ENCODE assay signal across 8 cellular contexts in genomic region chr2:171210864-171211431, GRCh38. TPM values are rescaled to one million over a fixed set of nuclear protein-coding genes. Genes with fewer than 3 reads are reported as not detected.
A peak's percentile ranks its signal among the peaks of the same experiment; 100 is the strongest.
DNase-seq lines count a peak whose midpoint lies in the region; ATAC-seq and TF ChIP-seq lines count a peak whose summit lies in the region.

No MANE protein-coding gene starts in this region.

- TF ChIP-seq CTCF in type B pancreatic cell (conservative IDR thresholded peaks at IDR 0.05), result no peak

- CTCF ChIA-PET in activated CD4-positive, alpha-beta memory T cell treated with anti-CD3 and anti-CD28 coated beads for 36 hours (lab: Charles Lee), result no interaction called here

- intact Hi-C loops in activated CD4-positive, alpha-beta memory T cell treated with anti-CD3 and anti-CD28 coated beads for 36 hours (cut with micrococcal nuclease), result loop anchor here (5.0 kb wide), 1 partner anchor 49 kb away; the partner anchor contains the start of gene TLK1

- ATAC-seq in HG03521 (IDR thresholded peaks at IDR 0.05; ENCODE audit: unreplicated experiment), result peak; percentile 67
- no peak for ATAC-seq in GM18873 (IDR thresholded peaks at IDR 0.05; ENCODE audit: low FRiP score, unreplicated experiment)

- DNase-seq in activated T-cell treated with anti-CD3 and anti-CD28 coated beads for 24 hours (ENCODE audit: low read depth) (peak; percentile 1), type B pancreatic cell (ENCODE audit: extremely low spot score, unreplicated experiment) (no peak)
- DNase-seq in activated T-cell treated with anti-CD3 and anti-CD28 coated beads, Interleukin-2, amount 50 U/mL, for 1 hour, result no peak
- peak; percentile 53 for DNase-seq in activated CD4-positive, alpha-beta memory T cell treated with anti-CD3 and anti-CD28 coated beads for 36 hours
- DNase-seq in stimulated activated CD4-positive, alpha-beta T cell treated with anti-CD3 and anti-CD28 coated beads, Interleukin-1b, Interleukin-23, amount 100 ng/mL, for 48 hours, result peak; percentile 15
- no peak for DNase-seq in NK-92 treated with Interleukin-12 subunit alpha and Interleukin-12 subunit beta, amount 100 ng/mL, for 24 hours (lab: John Stamatoyannopoulos, UW)

- H3K4me3 Mint-ChIP-seq in activated CD4-positive, alpha-beta memory T cell treated with anti-CD3 and anti-CD28 coated beads for 36 hours, result peak overlapping the region; percentile 38
- no peak overlapping the region for H3K4me3 Mint-ChIP-seq in type B pancreatic cell

- no peaks in the 10 kb centered on the region for H3K36me3 Mint-ChIP-seq in activated CD4-positive, alpha-beta memory T cell treated with anti-CD3 and anti-CD28 coated beads for 36 hours
- no peaks in the 10 kb centered on the region for H3K36me3 Mint-ChIP-seq in type B pancreatic cell

- peak overlapping the region; percentile 55 for H3K27ac Mint-ChIP-seq in activated CD4-positive, alpha-beta memory T cell treated with anti-CD3 and anti-CD28 coated beads for 36 hours
- H3K27ac Mint-ChIP-seq in type B pancreatic cell, result no peak overlapping the region

- peaks cover 19% of the 10 kb centered on the region for H3K4me1 Mint-ChIP-seq in activated CD4-positive, alpha-beta memory T cell treated with anti-CD3 and anti-CD28 coated beads for 36 hours (ENCODE audit: low read depth)
- peaks cover 7% of the 10 kb centered on the region for H3K4me1 Mint-ChIP-seq in type B pancreatic cell (ENCODE audit: unreplicated experiment)

- POLR2A ChIA-PET in activated CD4-positive, alpha-beta memory T cell treated with anti-CD3 and anti-CD28 coated beads for 36 hours (lab: Charles Lee), result no interaction called here

- H3K9me3 Mint-ChIP-seq in activated CD4-positive, alpha-beta memory T cell treated with anti-CD3 and anti-CD28 coated beads for 36 hours, result no peaks in the 10 kb centered on the region
- H3K9me3 Mint-ChIP-seq in type B pancreatic cell, result no peaks in the 10 kb centered on the region

- H3K27me3 Mint-ChIP-seq in activated CD4-positive, alpha-beta memory T cell treated with anti-CD3 and anti-CD28 coated beads for 36 hours, result no peaks in the 10 kb centered on the region
- H3K27me3 Mint-ChIP-seq in type B pancreatic cell, result peaks cover 3% of the 10 kb centered on the region

RNA-seq across cellular contexts. Expression of gene TLK1, which starts 50.3 kb away (rescaled TPM):
- 10 to 100 TPM; 59.2 to 64.5 TPM for total RNA-seq in activated CD4-positive, alpha-beta memory T cell treated with anti-CD3 and anti-CD28 coated beads for 36 hours
- total RNA-seq in type B pancreatic cell (ENCODE audit: low replicate concordance), result 54.2 and 58.8 TPM in 2 replicates

Comparison
In these comparisons a context has a peak if more than half of its experiments do, and no peak if none do; other contexts are left out.
1. DNase-seq: peak in activated T-cell treated with anti-CD3 and anti-CD28 coated beads for 24 hours (single experiment), activated CD4-positive, alpha-beta memory T cell treated with anti-CD3 and anti-CD28 coated beads for 36 hours (single experiment) and stimulated activated CD4-positive, alpha-beta T cell treated with anti-CD3 and anti-CD28 coated beads, Interleukin-1b, Interleukin-23, amount 100 ng/mL, for 48 hours (single experiment); none in activated T-cell treated with anti-CD3 and anti-CD28 coated beads, Interleukin-2, amount 50 U/mL, for 1 hour (single experiment), NK-92 treated with Interleukin-12 subunit alpha and Interleukin-12 subunit beta, amount 100 ng/mL, for 24 hours (single experiment) and type B pancreatic cell (single experiment).